ENCODE assay signal across 8 cellular contexts in genomic region chr16:2090819-2091721, GRCh38. TPM values are rescaled to one million over a fixed set of nuclear protein-coding genes. Genes with fewer than 3 reads are reported as not detected.
DNase-seq lines count a peak whose midpoint lies in the region; ATAC-seq and TF ChIP-seq lines count a peak whose summit lies in the region.

No MANE protein-coding gene starts in this region.

- intact Hi-C loops in activated B cell treated with CpG ODN at 0.5 μM for 24 hours (cut with micrococcal nuclease) = no loop called here
- intact Hi-C loops in left cardiac atrium (cut with DNase I) = no loop called here

- ATAC-seq in activated B cell treated with CpG ODN at 0.5 μM for 24 hours (ENCODE audit: low read depth) (peak; percentile 47), left cardiac atrium (peak; percentile 66 to 81), HG02870 (IDR thresholded peaks at IDR 0.05; ENCODE audit: unreplicated experiment) (no peak), GM18909 (IDR thresholded peaks at IDR 0.05; ENCODE audit: poor library complexity, unreplicated experiment) (no peak)

- no peak for TF ChIP-seq CTCF in GM12865 (IDR thresholded peaks at IDR 0.05; ENCODE audit: insufficient read depth, low read depth, low read length, missing control alignments)
- no peak for TF ChIP-seq CTCF in activated B cell treated with CpG ODN at 0.5 μM for 24 hours (IDR thresholded peaks at IDR 0.05)

- peaks cover 53% of the 10 kb centered on the region for H3K36me3 Mint-ChIP-seq in activated B cell treated with CpG ODN at 0.5 μM for 24 hours (ENCODE audit: low read depth)

- no peaks in the 10 kb centered on the region for H3K9me3 Mint-ChIP-seq in activated B cell treated with CpG ODN at 0.5 μM for 24 hours

- DNase-seq in GM12865 (ENCODE audit: low read depth) = peak; percentile 87
- DNase-seq in activated B cell treated with CpG ODN at 0.5 μM for 24 hours = no peak
- DNase-seq in left cardiac atrium = peak; percentile 79
- peak; percentile 44 for DNase-seq in renal cortical epithelial cell (ENCODE audit: low read depth)
- no peak for DNase-seq in DMS79 (lab: John Stamatoyannopoulos, UW)
- no peak for DNase-seq in activated CD4-positive, alpha-beta T cell treated with anti-CD3 and anti-CD28 coated beads for 1 hour

- no peak overlapping the region for H3K4me3 ChIP-seq in GM12865 (ENCODE audit: low read depth, low read length)

- H3K27ac Mint-ChIP-seq in activated B cell treated with CpG ODN at 0.5 μM for 24 hours = no peak overlapping the region

- no peak overlapping the region for H3K4me3 Mint-ChIP-seq in activated B cell treated with CpG ODN at 0.5 μM for 24 hours

- CTCF ChIA-PET in activated B cell treated with CpG ODN at 0.5 μM for 24 hours (lab: Charles Lee) = no interaction called here

- POLR2A ChIA-PET in activated B cell treated with CpG ODN at 0.5 μM for 24 hours (lab: Charles Lee) = interaction anchor here (1.2 kb wide), 1 partner anchor 64 kb away, joined by 4 read pairs; the partner anchor contains the start of gene TRAF7

- H3K4me1 Mint-ChIP-seq in activated B cell treated with CpG ODN at 0.5 μM for 24 hours = peaks cover 6% of the 10 kb centered on the region

- H3K27me3 Mint-ChIP-seq in activated B cell treated with CpG ODN at 0.5 μM for 24 hours = no peaks in the 10 kb centered on the region

RNA-seq across cellular contexts. Expression of gene TSC2, which starts 43.3 kb away (rescaled TPM):
- 130 and 139 TPM in 2 replicates for total RNA-seq in activated B cell treated with CpG ODN at 0.5 μM for 24 hours
- total RNA-seq in left cardiac atrium = 10 to 100 TPM; 54.3 to 73.4 TPM
- 24.5 and 63.6 TPM in 2 replicates for total RNA-seq in renal cortical epithelial cell

RNA-seq across cellular contexts. Expression of gene NTHL1, which starts 43.4 kb away (rescaled TPM):
- 10.5 and 11.5 TPM in 2 replicates for total RNA-seq in activated B cell treated with CpG ODN at 0.5 μM for 24 hours
- 10 to 100 TPM in 1 of 2 donors, 1 to 10 TPM in 1; 5.7 to 16.6 TPM for total RNA-seq in left cardiac atrium
- total RNA-seq in renal cortical epithelial cell = 11.4 and 24.5 TPM in 2 replicates

RNA-seq across cellular contexts. Expression of gene PKD1, which starts 44.6 kb away (rescaled TPM):
- 58.6 and 84.2 TPM in 2 replicates for total RNA-seq in activated B cell treated with CpG ODN at 0.5 μM for 24 hours
- total RNA-seq in left cardiac atrium = 100 to 1,000 TPM in 1 of 2 donors, 10 to 100 TPM in 1; 82.2 to 104 TPM
- total RNA-seq in renal cortical epithelial cell = 17.4 and 98.0 TPM in 2 replicates

RNA-seq across cellular contexts. Expression of gene RAB26, which starts 57.4 kb away (rescaled TPM):
- total RNA-seq in activated B cell treated with CpG ODN at 0.5 μM for 24 hours = 0.61 TPM in 1 of 2 replicates, not detected in the other
- under 1 TPM; 0.81 to 0.88 TPM for total RNA-seq in left cardiac atrium
- total RNA-seq in renal cortical epithelial cell = 0.69 and 0.70 TPM in 2 replicates

Comparison
In these comparisons a context has a peak if more than half of its experiments do, and no peak if none do; other contexts are left out.
1. DNase-seq: peak in GM12865 (single experiment), left cardiac atrium (single experiment) and renal cortical epithelial cell (single experiment); none in activated B cell treated with CpG ODN at 0.5 μM for 24 hours (single experiment), DMS79 (single experiment) and activated CD4-positive, alpha-beta T cell treated with anti-CD3 and anti-CD28 coated beads for 1 hour (single experiment).
2. ATAC-seq: peak in activated B cell treated with CpG ODN at 0.5 μM for 24 hours (single experiment) and left cardiac atrium (2 of 2); none in HG02870 (single experiment) and GM18909 (single experiment).